ENCODE assay signal across 8 cellular contexts in genomic region chr4:98288671-98289070, GRCh38. TPM values are rescaled to one million over a fixed set of nuclear protein-coding genes. Genes with fewer than 3 reads are reported as not detected.
DNase-seq lines count a peak whose midpoint lies in the region; ATAC-seq and TF ChIP-seq lines count a peak whose summit lies in the region.
"Not testable (repeated sequence)": the region's sequence is repeated elsewhere in the genome, so short reads cannot be mapped to it uniquely, and the experiment has no call there.

No MANE protein-coding gene starts in this region.

- H3K36me3 ChIP-seq in Karpas-422 (ENCODE audit: insufficient read depth, low read length) = not testable (repeated sequence)

- peak overlapping the region; percentile 51 for H3K4me2 ChIP-seq in Karpas-422 (ENCODE audit: low read depth, low read length, poor library complexity, severe bottlenecking)

- peaks cover 94% of the 10 kb centered on the region for H3K79me2 ChIP-seq in Karpas-422 (ENCODE audit: low read length)

- TF ChIP-seq CTCF in WTC11 (IDR thresholded peaks at IDR 0.05) = not testable (repeated sequence)

- not testable (repeated sequence) for H2AFZ ChIP-seq in Karpas-422 (ENCODE audit: low read length)

- H3K4me3 Mint-ChIP-seq in WTC11 = not testable (repeated sequence)
- peak overlapping the region; percentile 46 for H3K4me3 Mint-ChIP-seq in activated T-helper 1 cell treated with anti-CD3 and anti-CD28 coated beads, Interleukin-12 subunit alpha, Interleukin-12 subunit beta, Interleukin-2, Interleukin-4 antibody, amounts not matched to agents 30 ng/mL and 10 ng/mL and 1 ng/mL, durations not matched to agents 14 hours and 24 hours and 36 hours
- H3K4me3 Mint-ChIP-seq in effector memory CD8-positive, alpha-beta T cell = peak overlapping the region; percentile 31 to 32
- H3K4me3 Mint-ChIP-seq in stimulated activated naive CD8-positive, alpha-beta T cell treated with anti-CD3 and anti-CD28 coated beads, Interleukin-15, amount 100 ng/mL, for 72 hours = peak overlapping the region; percentile 56 to 57

- not testable (repeated sequence) for H3K27me3 Mint-ChIP-seq in WTC11 (ENCODE audit: low read depth); activated T-helper 1 cell treated with anti-CD3 and anti-CD28 coated beads, Interleukin-12 subunit alpha, Interleukin-12 subunit beta, Interleukin-2, Interleukin-4 antibody, amounts not matched to agents 30 ng/mL and 10 ng/mL and 1 ng/mL, durations not matched to agents 14 hours and 24 hours and 36 hours (ENCODE audit: insufficient read depth); effector memory CD8-positive, alpha-beta T cell; stimulated activated naive CD8-positive, alpha-beta T cell treated with anti-CD3 and anti-CD28 coated beads, Interleukin-15, amount 100 ng/mL, for 72 hours

- ATAC-seq in GM18498 (IDR thresholded peaks at IDR 0.05; ENCODE audit: unreplicated experiment) (peak; percentile 69), GM19397 (IDR thresholded peaks at IDR 0.05; ENCODE audit: unreplicated experiment) (peak; percentile 56), HG02938 (IDR thresholded peaks at IDR 0.05; ENCODE audit: unreplicated experiment) (peak; percentile 44)
- not testable (repeated sequence) for ATAC-seq in WTC11; effector memory CD8-positive, alpha-beta T cell (replicated peaks); stimulated activated naive CD8-positive, alpha-beta T cell treated with anti-CD3 and anti-CD28 coated beads, Interleukin-15, amount 100 ng/mL, for 72 hours

- H3K4me1 ChIP-seq in Karpas-422 (ENCODE audit: low read length) = peaks cover 51% of the 10 kb centered on the region

- H3K9me3 Mint-ChIP-seq in WTC11; activated T-helper 1 cell treated with anti-CD3 and anti-CD28 coated beads, Interleukin-12 subunit alpha, Interleukin-12 subunit beta, Interleukin-2, Interleukin-4 antibody, amounts not matched to agents 30 ng/mL and 10 ng/mL and 1 ng/mL, durations not matched to agents 14 hours and 24 hours and 36 hours; effector memory CD8-positive, alpha-beta T cell; stimulated activated naive CD8-positive, alpha-beta T cell treated with anti-CD3 and anti-CD28 coated beads, Interleukin-15, amount 100 ng/mL, for 72 hours: not testable (repeated sequence)

- H3K4me1 Mint-ChIP-seq in WTC11 = peaks cover 27% of the 10 kb centered on the region
- H3K4me1 Mint-ChIP-seq in activated T-helper 1 cell treated with anti-CD3 and anti-CD28 coated beads, Interleukin-12 subunit alpha, Interleukin-12 subunit beta, Interleukin-2, Interleukin-4 antibody, amounts not matched to agents 30 ng/mL and 10 ng/mL and 1 ng/mL, durations not matched to agents 14 hours and 24 hours and 36 hours (ENCODE audit: low read depth) = peaks cover 46% of the 10 kb centered on the region
- peaks cover 19 to 41% of the 10 kb centered on the region in 2 donors for H3K4me1 Mint-ChIP-seq in effector memory CD8-positive, alpha-beta T cell (ENCODE audit: low read depth in 2 of 2)
- H3K4me1 Mint-ChIP-seq in stimulated activated naive CD8-positive, alpha-beta T cell treated with anti-CD3 and anti-CD28 coated beads, Interleukin-15, amount 100 ng/mL, for 72 hours = peaks cover 36% of the 10 kb centered on the region

- H3K9ac ChIP-seq in Karpas-422 (ENCODE audit: low read length) = not testable (repeated sequence)

- H3K27ac ChIP-seq in Karpas-422 (ENCODE audit: low read length) = peak overlapping the region; percentile 69

- CTCF ChIA-PET in WTC11 (lab: Charles Lee) = not testable (repeated sequence)

- 0 out of 2 replicates have a peak overlapping the region, but pooled peaks have one; percentile 23 for H3K27ac Mint-ChIP-seq in WTC11
- peak overlapping the region; percentile 44 for H3K27ac Mint-ChIP-seq in activated T-helper 1 cell treated with anti-CD3 and anti-CD28 coated beads, Interleukin-12 subunit alpha, Interleukin-12 subunit beta, Interleukin-2, Interleukin-4 antibody, amounts not matched to agents 30 ng/mL and 10 ng/mL and 1 ng/mL, durations not matched to agents 14 hours and 24 hours and 36 hours
- H3K27ac Mint-ChIP-seq in effector memory CD8-positive, alpha-beta T cell = peak overlapping the region in 1 of 2 donors; percentile 12
- H3K27ac Mint-ChIP-seq in stimulated activated naive CD8-positive, alpha-beta T cell treated with anti-CD3 and anti-CD28 coated beads, Interleukin-15, amount 100 ng/mL, for 72 hours = not testable (repeated sequence)

- H3K9me3 ChIP-seq in Karpas-422 (ENCODE audit: low read length) = not testable (repeated sequence)

- H3K4me3 ChIP-seq in Karpas-422 (ENCODE audit: low read length) = not testable (repeated sequence)

- H3K27me3 ChIP-seq in Karpas-422 (ENCODE audit: low read length) = not testable (repeated sequence)

- intact Hi-C loops in activated T-helper 1 cell treated with anti-CD3 and anti-CD28 coated beads, Interleukin-12 subunit alpha, Interleukin-12 subunit beta, Interleukin-2, Interleukin-4 antibody, amounts not matched to agents 30 ng/mL and 10 ng/mL and 1 ng/mL, durations not matched to agents 14 hours and 24 hours and 36 hours (cut with micrococcal nuclease) = loop anchor here (1.0 to 5.0 kb wide), 2 partner anchors 119 to 707 kb away; partner anchors contain the start of gene METAP1

- not testable (repeated sequence) for H4K20me1 ChIP-seq in Karpas-422 (ENCODE audit: insufficient read depth, low read depth, low read length)

- H3K36me3 Mint-ChIP-seq in WTC11; effector memory CD8-positive, alpha-beta T cell (ENCODE audit: insufficient read depth): not testable (repeated sequence)
- H3K36me3 Mint-ChIP-seq in activated T-helper 1 cell treated with anti-CD3 and anti-CD28 coated beads, Interleukin-12 subunit alpha, Interleukin-12 subunit beta, Interleukin-2, Interleukin-4 antibody, amounts not matched to agents 30 ng/mL and 10 ng/mL and 1 ng/mL, durations not matched to agents 14 hours and 24 hours and 36 hours (ENCODE audit: low read depth) = peaks cover 17% of the 10 kb centered on the region

- H3K9me2 ChIP-seq in Karpas-422 (replicated peaks; ENCODE audit: insufficient read depth, low read length) = not testable (repeated sequence)

- DNase-seq in Karpas-422; WTC11 (ENCODE audit: low spot score); activated T-helper 1 cell treated with anti-CD3 and anti-CD28 coated beads, Interleukin-12 subunit alpha, Interleukin-12 subunit beta, Interleukin-2, Interleukin-4 antibody, amounts not matched to agents 30 ng/mL and 10 ng/mL and 1 ng/mL, durations not matched to agents 14 hours and 24 hours and 36 hours (ENCODE audit: low spot score); effector memory CD8-positive, alpha-beta T cell; stimulated activated naive CD8-positive, alpha-beta T cell treated with anti-CD3 and anti-CD28 coated beads, Interleukin-15, amount 100 ng/mL, for 72 hours: not testable (repeated sequence)

- POLR2A ChIA-PET in WTC11 (lab: Charles Lee) = interaction anchor here (2.0 kb wide), 1 partner anchor 28 kb away, joined by 6 read pairs; the partner anchor contains the start of gene RAP1GDS1

RNA-seq across cellular contexts. Expression of gene RAP1GDS1, which starts 27.5 kb away (rescaled TPM):
- total RNA-seq in Karpas-422 (2014; rRNA removed; shearing (Covaris generic); ENCODE audit: low replicate concordance) = 77.9 and 141 TPM in 2 replicates
- total RNA-seq in WTC11 (2021) = 24.0 to 29.9 TPM (median 25.3 TPM) in 3 replicates
- 53.0 and 56.3 TPM in 2 replicates for total RNA-seq in activated T-helper 1 cell treated with anti-CD3 and anti-CD28 coated beads, Interleukin-12 subunit alpha, Interleukin-12 subunit beta, Interleukin-2, Interleukin-4 antibody, amounts not matched to agents 30 ng/mL and 10 ng/mL and 1 ng/mL, durations not matched to agents 14 hours and 24 hours and 36 hours
